ENCODE assay signal across 18 cellular contexts in genomic region chr3:113013593-113013992, GRCh38. TPM values are rescaled to one million over a fixed set of nuclear protein-coding genes. Genes with fewer than 3 reads are reported as not detected.
"Had no signal": no experiment of that assay in that cellular context is flagged by ENCODE, and none has a peak within 500 bp of the region (broad histone marks: within the 10 kb centered on the region; RNA-seq: fewer than 3 reads in every experiment).

No MANE protein-coding gene starts in this region.

- ATAC-seq: pancreas; stimulated activated naive CD8-positive, alpha-beta T cell treated with anti-CD3 and anti-CD28 coated beads, Interleukin-15, amount 100 ng/mL, for 72 hours; upper lobe of right lung had no signal

- DNase-seq: activated B cell treated with CpG ODN at 0.5 μM for 24 hours; activated CD4-positive, alpha-beta T cell treated with anti-CD3 and anti-CD28 coated beads, Interleukin-2, amount 50 U/mL, for 1 hour; adrenal gland; caudate nucleus; cortex of kidney; effector CD8-positive, alpha-beta T cell; kidney; left ventricle myocardium inferior; mesenchymal stem cell; pancreas; stimulated activated CD4-positive, alpha-beta T cell treated with anti-CD3 and anti-CD28 coated beads, Interleukin-4, amount 100 ng/mL, for 1 hour; stimulated activated CD8-positive, alpha-beta memory T cell treated with anti-CD3 and anti-CD28 coated beads, Interleukin-4, amount 100 ng/mL, for 48 hours; stimulated activated naive CD8-positive, alpha-beta T cell treated with anti-CD3 and anti-CD28 coated beads, Interleukin-15, amount 100 ng/mL, for 72 hours; testis; upper lobe of right lung had no signal

- H3K4me3 Mint-ChIP-seq: activated B cell treated with CpG ODN at 0.5 μM for 24 hours had no signal

- H3K4me3 ChIP-seq: adrenal gland, left ventricle myocardium inferior, pancreas, SJSA1, testis, upper lobe of right lung had no signal

- H3K9me3 ChIP-seq: adrenal gland, left ventricle myocardium inferior, pancreas, SJSA1, testis, upper lobe of right lung had no signal

- H3K9me3 Mint-ChIP-seq: activated B cell treated with CpG ODN at 0.5 μM for 24 hours; stimulated activated naive CD8-positive, alpha-beta T cell treated with anti-CD3 and anti-CD28 coated beads, Interleukin-15, amount 100 ng/mL, for 72 hours had no signal

- H3K27ac ChIP-seq: adrenal gland, epithelial cell of prostate, left ventricle myocardium inferior, pancreas, SJSA1, testis, upper lobe of right lung had no signal

- H3K27ac Mint-ChIP-seq: activated B cell treated with CpG ODN at 0.5 μM for 24 hours; stimulated activated naive CD8-positive, alpha-beta T cell treated with anti-CD3 and anti-CD28 coated beads, Interleukin-15, amount 100 ng/mL, for 72 hours had no signal

- H3K27me3 ChIP-seq: adrenal gland, pancreas, SJSA1, testis, upper lobe of right lung had no signal

- H3K27me3 Mint-ChIP-seq: activated B cell treated with CpG ODN at 0.5 μM for 24 hours; stimulated activated naive CD8-positive, alpha-beta T cell treated with anti-CD3 and anti-CD28 coated beads, Interleukin-15, amount 100 ng/mL, for 72 hours had no signal

RNA-seq across cellular contexts. Expression of gene CD200R1, which starts 38.7 kb away (rescaled TPM):
- total RNA-seq: renal cortical epithelial cell, SJSA1 had no signal
